In the genomic region with DNA sequence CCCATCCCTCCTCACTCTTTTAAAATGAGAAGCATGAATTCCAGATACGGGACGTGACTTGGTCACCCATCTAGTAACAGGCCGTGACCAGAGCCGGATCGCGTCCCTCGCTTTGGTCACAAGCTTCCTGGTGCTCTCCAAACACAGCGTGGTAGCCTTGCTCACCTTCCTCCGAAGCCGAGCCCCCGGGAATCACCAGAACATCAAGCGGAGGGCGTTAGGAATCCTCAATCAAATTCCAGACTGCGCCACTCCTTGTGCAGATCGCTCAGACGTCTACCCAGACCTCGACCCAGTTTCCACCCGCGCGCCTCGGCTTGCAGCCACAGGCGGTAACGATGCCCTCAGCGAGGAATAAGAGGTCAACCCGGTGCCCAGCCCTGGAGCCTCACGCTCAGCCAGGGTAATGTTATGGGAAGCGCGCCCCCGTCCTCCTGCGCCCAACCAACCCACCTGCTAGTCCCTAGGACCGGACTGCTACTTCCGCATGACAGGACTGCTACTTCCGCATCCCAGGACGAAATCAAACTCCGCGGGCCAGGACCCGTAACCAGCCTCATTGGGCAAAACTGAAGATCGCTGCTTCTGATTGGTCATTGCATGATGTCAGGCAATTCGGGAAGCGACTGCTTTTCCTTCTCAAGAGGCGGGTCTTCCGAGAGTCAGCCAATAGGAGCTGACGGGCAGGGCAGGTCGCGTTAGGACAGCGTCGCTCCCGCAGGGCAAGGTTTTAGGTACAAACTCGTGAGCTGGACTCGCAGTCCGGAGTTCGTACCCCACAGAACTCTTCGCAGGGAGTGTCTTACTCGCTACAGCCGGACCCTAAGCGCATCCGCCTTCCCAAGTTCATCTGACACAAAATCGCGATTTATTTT, we compare ENCODE assay signal across 8 cellular contexts. TPM values are rescaled to one million over a fixed set of nuclear protein-coding genes. Genes with fewer than 3 reads are reported as not detected.
A peak's percentile ranks its signal among the peaks of the same experiment; 100 is the strongest.
DNase-seq lines count a peak whose midpoint lies in the region; ATAC-seq and TF ChIP-seq lines count a peak whose summit lies in the region.

A gene (minus strand): TSS at position 501 of the 875 bp plus-strand sequence. CDS start 1,212 bp downstream, outside the sequence.

- H3K36me3 Mint-ChIP-seq in activated naive CD4-positive, alpha-beta T cell treated with anti-CD3 and anti-CD28 coated beads, Interleukin-2, amount 50 U/mL, for 24 hours = peaks cover 2% of the 10 kb centered on the region

- TF ChIP-seq CTCF in omental fat pad (IDR thresholded peaks at IDR 0.05) = no peak
- TF ChIP-seq CTCF in thoracic aorta (IDR thresholded peaks at IDR 0.05) = no peak

- no peaks in the 10 kb centered on the region for H3K36me3 ChIP-seq in thoracic aorta

- peak within 1 kb of the TSS; percentile 78 for H3K4me3 ChIP-seq in thoracic aorta

- no peaks in the 10 kb centered on the region for H3K9me3 ChIP-seq in thoracic aorta

- H3K4me1 Mint-ChIP-seq in activated naive CD4-positive, alpha-beta T cell treated with anti-CD3 and anti-CD28 coated beads, Interleukin-2, amount 50 U/mL, for 24 hours = peaks cover 44% of the 10 kb centered on the region

- peak; percentile 97 for DNase-seq in NCI-H1105 (lab: John Stamatoyannopoulos, UW)
- peak; percentile 98 for DNase-seq in SKM-1 (lab: John Stamatoyannopoulos, UW; ENCODE audit: unreplicated experiment)
- DNase-seq in glomerular visceral epithelial cell (ENCODE audit: extremely low spot score) = peak; percentile 99
- peak; percentile 86 for DNase-seq in omental fat pad (ENCODE audit: low spot score)
- peak; percentile 94 for DNase-seq in thoracic aorta (ENCODE audit: low spot score)

- H3K27me3 ChIP-seq in thoracic aorta (replicated peaks; ENCODE audit: insufficient read depth) = no peaks in the 10 kb centered on the region

- peak within 1 kb of the TSS; percentile 99 for H3K4me3 Mint-ChIP-seq in activated naive CD4-positive, alpha-beta T cell treated with anti-CD3 and anti-CD28 coated beads, Interleukin-2, amount 50 U/mL, for 24 hours

- H3K27me3 Mint-ChIP-seq in activated naive CD4-positive, alpha-beta T cell treated with anti-CD3 and anti-CD28 coated beads, Interleukin-2, amount 50 U/mL, for 24 hours = no peaks in the 10 kb centered on the region

- H3K27ac Mint-ChIP-seq in activated naive CD4-positive, alpha-beta T cell treated with anti-CD3 and anti-CD28 coated beads, Interleukin-2, amount 50 U/mL, for 24 hours = peak within 1 kb of the TSS; percentile 86

- H3K9me3 Mint-ChIP-seq in activated naive CD4-positive, alpha-beta T cell treated with anti-CD3 and anti-CD28 coated beads, Interleukin-2, amount 50 U/mL, for 24 hours = no peaks in the 10 kb centered on the region

- TF ChIP-seq POLR2A in GM10847 (IDR thresholded peaks at IDR 0.05; ENCODE audit: extremely low read depth, insufficient read length) = peak; percentile 65

- H3K27ac ChIP-seq in thoracic aorta = no peak within 1 kb of the TSS

- peaks cover 6 to 15% of the 10 kb centered on the region in 2 donors for H3K4me1 ChIP-seq in thoracic aorta (ENCODE audit: control insufficient read depth in 1 of 2, low read depth in 2 of 2)

- ATAC-seq in HG02642 (IDR thresholded peaks at IDR 0.05; ENCODE audit: poor library complexity, unreplicated experiment) (peak; percentile 98), omental fat pad (ENCODE audit: low FRiP score) (peak; percentile 98), thoracic aorta (ENCODE audit: insufficient number of reproducible peaks, low FRiP score, low read depth) (peak; percentile 100)

RNA-seq across cellular contexts. Expression of the gene that starts here (rescaled TPM):
- 1 to 10 TPM in 2 of 4 donors, under 1 TPM in 1, not detected in 1; 0.63 to 4.2 (median 2.5) TPM for total RNA-seq in omental fat pad
- under 1 TPM in 1 of 2 donors, not detected in 1; 0.41 TPM for total RNA-seq in thoracic aorta

Comparison
In these comparisons a context has a peak if more than half of its experiments do, and no peak if none do; other contexts are left out.
1. Peak in DNase-seq, ATAC-seq and H3K4me3 ChIP-seq in thoracic aorta; RNA of the gene not detected or under 1 TPM.